30 cellular contexts compared by ENCODE assay signal in the genomic region with DNA sequence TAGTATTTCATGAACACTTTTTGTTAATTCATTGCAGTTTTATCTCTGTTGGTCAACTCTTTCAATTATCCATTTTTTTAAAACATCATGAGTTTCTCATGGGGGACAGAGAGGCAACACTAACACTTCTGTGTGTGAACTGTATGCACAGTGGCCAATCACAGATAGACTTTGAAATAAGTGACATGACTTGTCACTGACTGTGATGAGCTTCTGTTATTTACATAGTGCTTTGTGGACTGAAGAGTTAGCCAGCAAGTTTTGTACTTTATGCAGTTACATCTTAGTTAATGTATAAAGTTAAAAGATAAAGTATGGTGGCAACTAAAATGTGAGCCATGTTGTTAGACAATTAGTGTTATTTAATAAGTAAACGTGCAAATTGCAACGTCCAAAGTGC.
"Had no signal": no experiment of that assay in that cellular context is flagged by ENCODE, and none has a peak within 500 bp of the region (broad histone marks: within the 10 kb centered on the region; RNA-seq: fewer than 3 reads in every experiment).

No MANE protein-coding gene starts in this region.

- DNase-seq: activated CD4-positive, alpha-beta T cell treated with anti-CD3 and anti-CD28 coated beads for 1 hour; activated CD4-positive, alpha-beta T cell treated with anti-CD3 and anti-CD28 coated beads, Interleukin-2, amount 10 ng/mL, durations not matched to agents 7 days and 5 days; activated CD8-positive, alpha-beta T cell treated with anti-CD3 and anti-CD28 coated beads for 36 hours; activated gamma-delta T cell treated with Interleukin-2 at 50 U/mL for 16 hours; activated naive CD4-positive, alpha-beta T cell treated with anti-CD3 and anti-CD28 coated beads, Interleukin-2, amount 50 U/mL, for 16 hours; activated T-cell treated with anti-CD3 and anti-CD28 coated beads, Interleukin-2, amount 50 U/mL, for 4 hours; amniotic stem cell; caudate nucleus; effector CD4-positive, alpha-beta T cell; esophagus squamous epithelium; foreskin melanocyte; heart right ventricle; kidney glomerular epithelial cell; left lung; nephron progenitor cell; ovary; retina; sigmoid colon; small intestine; stimulated activated CD4-positive, alpha-beta T cell treated with anti-CD3 and anti-CD28 coated beads, Interleukin-1b, Interleukin-23, amount 100 ng/mL, for 48 hours; stimulated activated CD4-positive, alpha-beta T cell treated with anti-CD3 and anti-CD28 coated beads, Interleukin-4, amount 100 ng/mL, for 4 hours; stimulated activated CD8-positive, alpha-beta memory T cell treated with anti-CD3 and anti-CD28 coated beads, Interleukin-4, amount 100 ng/mL, for 48 hours; stimulated activated naive CD8-positive, alpha-beta T cell treated with anti-CD3 and anti-CD28 coated beads, Interleukin-15, amount 100 ng/mL, for 72 hours; SW 1271; T-helper 17 cell; T1000; thyroid gland had no signal

- ATAC-seq: activated CD8-positive, alpha-beta T cell treated with anti-CD3 and anti-CD28 coated beads for 36 hours; activated T-cell treated with anti-CD3 and anti-CD28 coated beads, Interleukin-2, amount 50 U/mL, for 4 hours; activated T-helper 17 cell treated with anti-CD3 and anti-CD28 coated beads, Interleukin-2, amount 50 U/mL, for 72 hours; left lung; stimulated activated memory B cell treated with anti-CD40 and anti-IgM and Interleukin-4, amounts not matched to agents 10 μg/mL and 1 μg/mL and 100 μg/mL, for 72 hours; stimulated activated naive CD8-positive, alpha-beta T cell treated with anti-CD3 and anti-CD28 coated beads, Interleukin-15, amount 100 ng/mL, for 72 hours; T-helper 17 cell had no signal

- H3K27ac ChIP-seq: left lung, neutrophil, ovary, thyroid gland had no signal

- H3K4me3 ChIP-seq: esophagus squamous epithelium, heart right ventricle, left lung, ovary, sigmoid colon, thyroid gland had no signal

- H3K27me3 ChIP-seq: esophagus squamous epithelium, heart right ventricle, left lung, ovary, sigmoid colon, thyroid gland had no signal

- H3K36me3 ChIP-seq: esophagus squamous epithelium, heart right ventricle, left lung, neutrophil, ovary, sigmoid colon, thyroid gland had no signal

- H3K9me3 ChIP-seq: esophagus squamous epithelium, heart right ventricle, left lung, neutrophil, ovary, sigmoid colon, thyroid gland had no signal
